1 cellular context compared by ENCODE assay signal in the genomic region with DNA sequence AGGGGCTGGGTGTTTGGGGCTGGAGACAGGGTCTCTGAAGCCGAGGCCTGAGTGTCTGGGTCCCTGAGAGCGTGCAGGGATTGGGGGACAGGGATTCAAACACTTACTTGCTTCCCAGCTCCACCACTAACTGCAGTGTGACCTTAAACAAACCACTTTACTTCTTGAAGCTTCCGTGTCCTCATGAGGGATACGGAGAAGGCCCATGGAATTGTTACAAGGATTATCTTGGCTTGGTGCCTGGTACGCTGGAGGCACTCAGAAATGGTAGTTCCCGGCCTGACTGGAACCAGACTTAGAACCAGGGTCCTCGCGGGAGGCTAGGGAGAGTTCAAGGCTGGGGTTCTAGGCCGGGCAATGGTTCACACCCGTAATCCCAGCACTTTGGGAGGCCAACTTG.
TF ChIP-seq lines count a peak whose summit lies in the region.

No MANE protein-coding gene starts in this region.

TF ChIP-seq in HepG2, 621 proteins besides CTCF, POLR2A, EP300 and RAD21:
- TF ChIP-seq RBFOX2 (IDR thresholded peaks at IDR 0.05; ENCODE audit: low read depth, low read length) (no peak), CC2D1A (CRISPR knock-in tag; IDR thresholded peaks at IDR 0.05) (no peak), ZNF670 (CRISPR knock-in tag; IDR thresholded peaks at IDR 0.05; ENCODE audit: borderline replicate concordance) (no peak), SNAI1 (CRISPR knock-in tag; IDR thresholded peaks at IDR 0.05; ENCODE audit: borderline replicate concordance) (no peak), ELF3 (CRISPR knock-in tag; IDR thresholded peaks at IDR 0.05) (no peak), SMC3 (IDR thresholded peaks at IDR 0.05; ENCODE audit: low read length) (no peak), FOXC1 (CRISPR knock-in tag; IDR thresholded peaks at IDR 0.05; ENCODE audit: borderline replicate concordance) (no peak), WIZ (CRISPR knock-in tag; IDR thresholded peaks at IDR 0.05) (no peak), CREB1 (IDR thresholded peaks at IDR 0.05) (no peak), CREB1 (CRISPR knock-in tag; IDR thresholded peaks at IDR 0.05) (no peak), SP5 (CRISPR knock-in tag; IDR thresholded peaks at IDR 0.05; ENCODE audit: borderline replicate concordance, low read depth) (no peak), JDP2 (CRISPR knock-in tag; IDR thresholded peaks at IDR 0.05; ENCODE audit: borderline replicate concordance) (no peak)
- TF ChIP-seq, protein P1, sequence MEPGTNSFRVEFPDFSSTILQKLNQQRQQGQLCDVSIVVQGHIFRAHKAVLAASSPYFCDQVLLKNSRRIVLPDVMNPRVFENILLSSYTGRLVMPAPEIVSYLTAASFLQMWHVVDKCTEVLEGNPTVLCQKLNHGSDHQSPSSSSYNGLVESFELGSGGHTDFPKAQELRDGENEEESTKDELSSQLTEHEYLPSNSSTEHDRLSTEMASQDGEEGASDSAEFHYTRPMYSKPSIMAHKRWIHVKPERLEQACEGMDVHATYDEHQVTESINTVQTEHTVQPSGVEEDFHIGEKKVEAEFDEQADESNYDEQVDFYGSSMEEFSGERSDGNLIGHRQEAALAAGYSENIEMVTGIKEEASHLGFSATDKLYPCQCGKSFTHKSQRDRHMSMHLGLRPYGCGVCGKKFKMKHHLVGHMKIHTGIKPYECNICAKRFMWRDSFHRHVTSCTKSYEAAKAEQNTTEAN (CRISPR knock-in tag; conservative IDR thresholded peaks at IDR 0.05) = no peak
